In genomic region chr20:44354979-44355502, GRCh38 we compare ENCODE assay signal across 2 cellular contexts.
TF ChIP-seq lines count a peak whose summit lies in the region.

No MANE protein-coding gene starts in this region.

TF ChIP-seq in HCT116, 20 proteins besides CTCF, POLR2A, EP300 and RAD21 (continued from another document):
- TF ChIP-seq CBX3 (IDR thresholded peaks at IDR 0.05; ENCODE audit: low read depth) (no peak), ZFX (IDR thresholded peaks at IDR 0.05) (no peak), EZH2phosphoT487 (IDR thresholded peaks at IDR 0.05; ENCODE audit: borderline replicate concordance) (no peak), ZNF274 (IDR thresholded peaks at IDR 0.05; ENCODE audit: low read depth, low read length) (no peak), EGR1 (IDR thresholded peaks at IDR 0.05; ENCODE audit: low read depth) (no peak), REST (IDR thresholded peaks at IDR 0.05; ENCODE audit: low read depth) (no peak), CEBPB (IDR thresholded peaks at IDR 0.05; ENCODE audit: low read depth) (no peak), EZH2 (IDR thresholded peaks at IDR 0.05) (no peak), JUND (IDR thresholded peaks at IDR 0.05) (no peak), ZBTB33 (IDR thresholded peaks at IDR 0.05; ENCODE audit: extremely low read depth, insufficient replicate concordance, low read length) (no peak), MAX (IDR thresholded peaks at IDR 0.05) (no peak), SIN3A (IDR thresholded peaks at IDR 0.05; ENCODE audit: low read depth) (no peak)

TF ChIP-seq in liver, 16 proteins besides CTCF, POLR2A, EP300 and RAD21 (continued from another document):
- TF ChIP-seq RXRA (IDR thresholded peaks at IDR 0.05) (no peak), FOXA2 (IDR thresholded peaks at IDR 0.05) (no peak)
TF ChIP-seq in liver: peak in this region for 2.
